ENCODE assay signal across 8 cellular contexts in genomic region chr6:28980797-28981390, GRCh38. TPM values are rescaled to one million over a fixed set of nuclear protein-coding genes. Genes with fewer than 3 reads are reported as not detected.
DNase-seq lines count a peak whose midpoint lies in the region; ATAC-seq and TF ChIP-seq lines count a peak whose summit lies in the region.

No MANE protein-coding gene starts in this region.

- H3K4me3 ChIP-seq in AG10803 (ENCODE audit: low read length): peak overlapping the region; percentile 94
- peak overlapping the region; percentile 69 for H3K4me3 ChIP-seq in neural cell (ENCODE audit: low read length)
- H3K4me3 ChIP-seq in uterus: peak overlapping the region; percentile 66 to 72

- TF ChIP-seq CTCF in AG10803 (conservative IDR thresholded peaks at IDR 0.05; ENCODE audit: low read length): peak; percentile 54
- peak; percentile 71 for TF ChIP-seq CTCF in neural cell (IDR thresholded peaks at IDR 0.05; ENCODE audit: poor library complexity, severe bottlenecking)
- peak; percentile 26 to 57 (median 44) for TF ChIP-seq CTCF in uterus (IDR thresholded peaks at IDR 0.05)

- H3K4me1 Mint-ChIP-seq in activated T-cell treated with anti-CD3 and anti-CD28 coated beads, Interleukin-2, amount 50 U/mL, for 72 hours (ENCODE audit: low read depth): peaks cover 79% of the 10 kb centered on the region

- H3K4me2 ChIP-seq in neural cell (ENCODE audit: low read length): peak overlapping the region; percentile 64

- H3F3A ChIP-seq in neural cell (ENCODE audit: insufficient read depth, low read length, poor library complexity, severe bottlenecking): no peaks in the 10 kb centered on the region

- H3K27ac ChIP-seq in neural cell (ENCODE audit: low read length): peak overlapping the region; percentile 49
- peak overlapping the region; percentile 82 to 95 for H3K27ac ChIP-seq in uterus

- peaks cover 60% of the 10 kb centered on the region for H3K27me3 Mint-ChIP-seq in activated T-cell treated with anti-CD3 and anti-CD28 coated beads, Interleukin-2, amount 50 U/mL, for 72 hours (ENCODE audit: low read depth)

- H4K20me1 ChIP-seq in neural cell (ENCODE audit: insufficient read depth): no peaks in the 10 kb centered on the region

- peaks cover 2 to 4% of the 10 kb centered on the region in 2 donors for H3K36me3 Mint-ChIP-seq in activated T-cell treated with anti-CD3 and anti-CD28 coated beads, Interleukin-2, amount 50 U/mL, for 72 hours (ENCODE audit: insufficient read depth in 2 of 2)

- peak overlapping the region; percentile 99 for H3K27ac Mint-ChIP-seq in activated T-cell treated with anti-CD3 and anti-CD28 coated beads, Interleukin-2, amount 50 U/mL, for 72 hours

- H3K27me3 ChIP-seq in neural cell (ENCODE audit: insufficient read depth, low read depth, low read length): no peaks in the 10 kb centered on the region
- peaks cover 0 to 6% of the 10 kb centered on the region in 2 donors for H3K27me3 ChIP-seq in uterus

- intact Hi-C loops in uterus (cut with DNase I; ENCODE audit: low total_unique reads): no loop called here

- no peaks in the 10 kb centered on the region for H3K9me3 ChIP-seq in neural cell (ENCODE audit: low read length)
- no peaks in the 10 kb centered on the region for H3K9me3 ChIP-seq in uterus

- H3K4me1 ChIP-seq in uterus: no peaks in the 10 kb centered on the region

- no peaks in the 10 kb centered on the region for H3K79me2 ChIP-seq in neural cell (replicated peaks; ENCODE audit: insufficient read depth, low read length)

- peak; percentile 36 for TF ChIP-seq RAD21 in neural cell (conservative IDR thresholded peaks at IDR 0.05)

- no peaks in the 10 kb centered on the region for H3K9me2 ChIP-seq in neural cell (ENCODE audit: insufficient read depth, low read length)

- no peaks in the 10 kb centered on the region for H3K9me3 Mint-ChIP-seq in activated T-cell treated with anti-CD3 and anti-CD28 coated beads, Interleukin-2, amount 50 U/mL, for 72 hours

- H2AFZ ChIP-seq in neural cell (ENCODE audit: low read depth, low read length): peak overlapping the region; percentile 35

- TF ChIP-seq EP300 in neural cell (conservative IDR thresholded peaks at IDR 0.05; ENCODE audit: poor library complexity, severe bottlenecking): no peak

- no peak for TF ChIP-seq POLR2A in uterus (IDR thresholded peaks at IDR 0.05)

- H3K9ac ChIP-seq in neural cell (ENCODE audit: low read length): peak overlapping the region; percentile 52

- no peaks in the 10 kb centered on the region for H3K36me3 ChIP-seq in neural cell (ENCODE audit: insufficient read depth, low read length)
- H3K36me3 ChIP-seq in uterus: no peaks in the 10 kb centered on the region

- H3K4me3 Mint-ChIP-seq in activated T-cell treated with anti-CD3 and anti-CD28 coated beads, Interleukin-2, amount 50 U/mL, for 72 hours: peak overlapping the region; percentile 85 to 99

- DNase-seq in AG10803 (ENCODE audit: low read depth) (peak; percentile 66), HUDEP-2 (lab: John Stamatoyannopoulos, UW; ENCODE audit: unreplicated experiment in 76 of 76) (peak in 75 of 76 experiments; percentile 64 to 99 (median 91)), OCI-M2 (lab: John Stamatoyannopoulos, UW; ENCODE audit: unreplicated experiment) (peak; percentile 94), fibroblast of the conjunctiva (ENCODE audit: low read depth) (peak; percentile 53), uterus (peak; percentile 64 to 74)
- DNase-seq in activated T-cell treated with anti-CD3 and anti-CD28 coated beads, Interleukin-2, amount 50 U/mL, for 72 hours: peak; percentile 55 to 66

- ATAC-seq in GM18517 (IDR thresholded peaks at IDR 0.05; ENCODE audit: unreplicated experiment): peak; percentile 32
- peak; percentile 75 for ATAC-seq in activated T-cell treated with anti-CD3 and anti-CD28 coated beads, Interleukin-2, amount 50 U/mL, for 72 hours (replicated peaks in 1 of 2)

TF ChIP-seq in neural cell, 6 proteins besides CTCF, POLR2A, EP300 and RAD21:
- TF ChIP-seq REST (IDR thresholded peaks at IDR 0.05; ENCODE audit: borderline replicate concordance) (no peak), TAF1 (IDR thresholded peaks at IDR 0.05; ENCODE audit: low read depth) (no peak), POLR2AphosphoS5 (IDR thresholded peaks at IDR 0.05) (no peak), EZH2 (IDR thresholded peaks at IDR 0.05; ENCODE audit: borderline replicate concordance, insufficient read depth, low read length, poor library complexity, severe bottlenecking) (no peak), MXI1 (conservative IDR thresholded peaks at IDR 0.05; ENCODE audit: poor library complexity, severe bottlenecking) (peak; percentile 28), SMC3 (conservative IDR thresholded peaks at IDR 0.05; ENCODE audit: poor library complexity) (peak; percentile 54)

RNA-seq across cellular contexts. Expression of gene ZNF311, which starts 24.2 kb away (rescaled TPM):
- 1 to 10 TPM; 1.6 to 2.1 TPM for total RNA-seq in activated T-cell treated with anti-CD3 and anti-CD28 coated beads, Interleukin-2, amount 50 U/mL, for 72 hours
- polyA plus RNA-seq in neural cell: 4.6 and 4.7 TPM in 2 replicates
- polyA minus RNA-seq in neural cell: 2.7 and 3.0 TPM in 2 replicates
- total RNA-seq in uterus: 1 to 10 TPM in 2 of 4 donors, under 1 TPM in 2; 0.51 to 4.1 (median 1.1) TPM

RNA-seq across cellular contexts. Expression of gene TRIM27, which starts 57.1 kb away (rescaled TPM):
- total RNA-seq in activated T-cell treated with anti-CD3 and anti-CD28 coated beads, Interleukin-2, amount 50 U/mL, for 72 hours: 10 to 100 TPM; 50.7 to 51.1 TPM
- polyA plus RNA-seq in neural cell: 75.0 and 79.7 TPM in 2 replicates
- 82.0 and 86.0 TPM in 2 replicates for polyA minus RNA-seq in neural cell
- total RNA-seq in uterus: 100 to 1,000 TPM in 1 of 4 donors, 10 to 100 TPM in 3; 24.6 to 108 (median 48.7) TPM

Comparison
In these comparisons a context has a peak if more than half of its experiments do, and no peak if none do; other contexts are left out.
1. Peak in every context shown above with its lines: DNase-seq, ATAC-seq, H3K4me3 ChIP-seq and H3K27ac ChIP-seq.